Comparison of ENCODE assay signal across 16 cellular contexts in the genomic region with DNA sequence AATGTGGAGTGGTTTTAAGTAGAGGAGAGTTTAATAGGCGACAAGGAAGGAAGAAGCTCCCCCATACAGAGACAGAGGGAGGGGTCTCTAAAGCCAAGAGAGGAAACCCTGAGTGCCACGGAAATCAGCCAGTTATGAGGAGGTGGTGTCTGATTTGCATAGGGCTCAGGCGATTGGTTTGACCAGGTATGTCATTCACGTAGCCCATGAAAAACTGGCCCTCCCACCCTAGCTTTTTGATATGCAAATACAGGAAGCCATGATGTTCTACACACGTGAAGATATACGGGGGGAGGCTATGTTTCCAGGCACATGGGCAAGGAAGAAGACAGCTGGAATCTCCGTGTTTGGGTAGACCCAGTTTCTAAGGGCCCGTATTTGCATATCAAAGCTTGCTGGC.
DNase-seq lines count a peak whose midpoint lies in the region; FAIRE-seq and TF ChIP-seq lines count a peak whose summit lies in the region.
"Had no signal": no experiment of that assay in that cellular context is flagged by ENCODE, and none has a peak within 500 bp of the region (broad histone marks: within the 10 kb centered on the region; RNA-seq: fewer than 3 reads in every experiment).

No MANE protein-coding gene starts in this region.

- H3K4me3 Mint-ChIP-seq in activated CD4-positive, alpha-beta memory T cell treated with anti-CD3 and anti-CD28 coated beads, Interleukin-2, amount 10 ng/mL, durations not matched to agents 7 days and 5 days: no peak overlapping the region

- no peaks in the 10 kb centered on the region for H3K36me3 Mint-ChIP-seq in activated CD4-positive, alpha-beta memory T cell treated with anti-CD3 and anti-CD28 coated beads, Interleukin-2, amount 10 ng/mL, durations not matched to agents 7 days and 5 days (ENCODE audit: low read depth)

- POLR2A ChIA-PET in GM10248 (lab: Yijun Ruan, JAX): no interaction called here
- POLR2A ChIA-PET in activated CD4-positive, alpha-beta memory T cell treated with anti-CD3 and anti-CD28 coated beads, Interleukin-2, amount 10 ng/mL, durations not matched to agents 7 days and 5 days (lab: Charles Lee): no interaction called here

- no peak for TF ChIP-seq CTCF in GM10248 (IDR thresholded peaks at IDR 0.05; ENCODE audit: control extremely low read depth, extremely low read depth, low read depth, missing control alignments)

- no peak overlapping the region for H3K27ac Mint-ChIP-seq in activated CD4-positive, alpha-beta memory T cell treated with anti-CD3 and anti-CD28 coated beads, Interleukin-2, amount 10 ng/mL, durations not matched to agents 7 days and 5 days

- DNase-seq in H7 (peak; percentile 10), RPMI7951 (ENCODE audit: low read depth) (peak; percentile 39), iPS DF 19.7 (ENCODE audit: low read depth, low spot score) (peak; percentile 9), NOMO-1 treated with DMSO at 0.1 percent for 48 hours (lab: John Stamatoyannopoulos, UW; ENCODE audit: unreplicated experiment) (no peak), HTR-8/SVneo (ENCODE audit: insufficient read length, low spot score) (no peak), GM10248 (ENCODE audit: extremely low spot score) (no peak)
- DNase-seq in activated CD4-positive, alpha-beta memory T cell treated with anti-CD3 and anti-CD28 coated beads, Interleukin-2, amount 10 ng/mL, durations not matched to agents 7 days and 5 days: no peak
- DNase-seq: AML-193, NCI-H1436 treated with DMSO at 0.1 percent for 48 hours, NCI-H2029 treated with DMSO at 0.1 percent for 48 hours, NCI-H446 treated with DMSO at 0.1 percent for 48 hours, NCI-H69, RPMI8226, SHP77 treated with DMSO at 0.1 percent for 48 hours, T-helper 1 cell had no signal

- no peak for FAIRE-seq in HTR-8/SVneo (lab: Jason Lieb, UNC)
- FAIRE-seq: D721Med had no signal

- H3K9me3 Mint-ChIP-seq in activated CD4-positive, alpha-beta memory T cell treated with anti-CD3 and anti-CD28 coated beads, Interleukin-2, amount 10 ng/mL, durations not matched to agents 7 days and 5 days: peaks cover 9% of the 10 kb centered on the region

- H3K4me1 Mint-ChIP-seq in activated CD4-positive, alpha-beta memory T cell treated with anti-CD3 and anti-CD28 coated beads, Interleukin-2, amount 10 ng/mL, durations not matched to agents 7 days and 5 days: no peaks in the 10 kb centered on the region

- H3K36me3 ChIP-seq in H7 (replicated peaks; ENCODE audit: control insufficient read depth, insufficient read depth, low read length): no peaks in the 10 kb centered on the region

- no peaks in the 10 kb centered on the region for H3K27me3 Mint-ChIP-seq in activated CD4-positive, alpha-beta memory T cell treated with anti-CD3 and anti-CD28 coated beads, Interleukin-2, amount 10 ng/mL, durations not matched to agents 7 days and 5 days

- no peaks in the 10 kb centered on the region for H3K27me3 ChIP-seq in H7 (ENCODE audit: control insufficient read depth, insufficient read depth, low read length)

- H3K4me3 ChIP-seq in H7 (ENCODE audit: insufficient read depth, low read depth, low read length): no peak overlapping the region

- CTCF ChIA-PET in GM10248 (lab: Yijun Ruan, JAX): no interaction called here
- CTCF ChIA-PET in activated CD4-positive, alpha-beta memory T cell treated with anti-CD3 and anti-CD28 coated beads, Interleukin-2, amount 10 ng/mL, durations not matched to agents 7 days and 5 days (lab: Charles Lee): no interaction called here

Comparison
In these comparisons a context has a peak if more than half of its experiments do, and no peak if none do; other contexts are left out.
1. DNase-seq: peak in H7 (single experiment), RPMI7951 (single experiment) and iPS DF 19.7 (single experiment); none in NOMO-1 treated with DMSO at 0.1 percent for 48 hours (single experiment), HTR-8/SVneo (single experiment), GM10248 (single experiment) and activated CD4-positive, alpha-beta memory T cell treated with anti-CD3 and anti-CD28 coated beads, Interleukin-2, amount 10 ng/mL, durations not matched to agents 7 days and 5 days (single experiment).